Comparison of ENCODE assay signal across 1 cellular context in genomic region chr20:57145089-57145631, GRCh38.
TF ChIP-seq lines count a peak whose summit lies in the region.

No MANE protein-coding gene starts in this region.

TF ChIP-seq in H1, 55 proteins besides CTCF, POLR2A, EP300 and RAD21:
- no peak for TF ChIP-seq TEAD4 (IDR thresholded peaks at IDR 0.05; ENCODE audit: low read depth, low read length)
- TF ChIP-seq SIRT6 (IDR thresholded peaks at IDR 0.05; ENCODE audit: low read length) = no peak
- TF ChIP-seq RBBP5 (IDR thresholded peaks at IDR 0.05; ENCODE audit: borderline replicate concordance, low read depth, low read length) = no peak
- TF ChIP-seq PHF8 (conservative IDR thresholded peaks at IDR 0.05; ENCODE audit: low read depth, low read length) = no peak
- no peak for TF ChIP-seq RXRA (IDR thresholded peaks at IDR 0.05; ENCODE audit: insufficient read depth, low read depth, low read length)
- no peak for TF ChIP-seq HDAC6 (IDR thresholded peaks at IDR 0.05; ENCODE audit: low read depth, low read length)
- TF ChIP-seq NRF1 (IDR thresholded peaks at IDR 0.05; ENCODE audit: low read depth, low read length) = no peak
- no peak for TF ChIP-seq FOSL1 (IDR thresholded peaks at IDR 0.05; ENCODE audit: insufficient read depth, low read depth, low read length)
- TF ChIP-seq YY1 (IDR thresholded peaks at IDR 0.05; ENCODE audit: low read depth, low read length) = no peak
- no peak for TF ChIP-seq BRCA1 (IDR thresholded peaks at IDR 0.05; ENCODE audit: low read depth, low read length)
- no peak for TF ChIP-seq ZNF274 (IDR thresholded peaks at IDR 0.05; ENCODE audit: borderline replicate concordance, extremely low read depth, low read length)
- no peak for TF ChIP-seq MAFK (IDR thresholded peaks at IDR 0.05; ENCODE audit: low read depth, low read length)
- no peak for TF ChIP-seq CBX5 (IDR thresholded peaks at IDR 0.05; ENCODE audit: low read depth, low read length)
- no peak for TF ChIP-seq HDAC2 (IDR thresholded peaks at IDR 0.05; ENCODE audit: borderline replicate concordance in 1 of 2, low read depth in 2 of 2, low read length in 2 of 2)
- no peak for TF ChIP-seq TAF1 (IDR thresholded peaks at IDR 0.05; ENCODE audit: low read depth, low read length)
